11 cellular contexts compared by ENCODE assay signal in genomic region chr3:150147776-150148175, GRCh38.
A peak's percentile ranks its signal among the peaks of the same experiment; 100 is the strongest.
DNase-seq lines count a peak whose midpoint lies in the region; ATAC-seq and TF ChIP-seq lines count a peak whose summit lies in the region.
"Had no signal": no experiment of that assay in that cellular context is flagged by ENCODE, and none has a peak within 500 bp of the region (broad histone marks: within the 10 kb centered on the region; RNA-seq: fewer than 3 reads in every experiment).

No MANE protein-coding gene starts in this region.

- no peak overlapping the region for H3K4me3 Mint-ChIP-seq in T-helper 17 cell
- H3K4me3 Mint-ChIP-seq: activated CD4-positive, alpha-beta T cell treated with anti-CD3 and anti-CD28 coated beads for 36 hours; activated naive CD4-positive, alpha-beta T cell treated with anti-CD3 and anti-CD28 coated beads, Interleukin-2, amount 50 U/mL, for 24 hours had no signal

- H3K36me3 Mint-ChIP-seq in T-helper 17 cell (ENCODE audit: low read depth), result peaks cover 2% of the 10 kb centered on the region
- H3K36me3 Mint-ChIP-seq: activated naive CD4-positive, alpha-beta T cell treated with anti-CD3 and anti-CD28 coated beads, Interleukin-2, amount 50 U/mL, for 24 hours had no signal

- no peak overlapping the region for H3K27ac Mint-ChIP-seq in T-helper 17 cell
- H3K27ac Mint-ChIP-seq: activated CD4-positive, alpha-beta T cell treated with anti-CD3 and anti-CD28 coated beads for 36 hours; activated naive CD4-positive, alpha-beta T cell treated with anti-CD3 and anti-CD28 coated beads, Interleukin-2, amount 50 U/mL, for 24 hours had no signal

- H3K4me1 ChIP-seq in foreskin keratinocyte, result peaks cover 20% of the 10 kb centered on the region

- peak; percentile 97 for DNase-seq in LHCN-M2 (ENCODE audit: low read depth)
- no peak for DNase-seq in foreskin keratinocyte
- peak; percentile 65 for DNase-seq in stromal cell of bone marrow (ENCODE audit: low read depth)
- no peak for DNase-seq in T-helper 17 cell
- DNase-seq: mesendoderm, Peyer's patch had no signal

- ATAC-seq in foreskin keratinocyte (peak; percentile 14), T-helper 17 cell (no peak), HG03354 (IDR thresholded peaks at IDR 0.05; ENCODE audit: poor library complexity, severe bottlenecking, unreplicated experiment) (no peak), HG03159 (IDR thresholded peaks at IDR 0.05; ENCODE audit: unreplicated experiment) (no peak)

- no peaks in the 10 kb centered on the region for H3K4me1 Mint-ChIP-seq in T-helper 17 cell
- H3K4me1 Mint-ChIP-seq: activated CD4-positive, alpha-beta T cell treated with anti-CD3 and anti-CD28 coated beads for 36 hours; activated naive CD4-positive, alpha-beta T cell treated with anti-CD3 and anti-CD28 coated beads, Interleukin-2, amount 50 U/mL, for 24 hours had no signal

- peaks cover 58% of the 10 kb centered on the region for H3K27me3 Mint-ChIP-seq in T-helper 17 cell

- H3K27ac ChIP-seq in VCaP (peak overlapping the region; percentile 96), foreskin keratinocyte (no peak overlapping the region)

- TF ChIP-seq CTCF in VCaP (conservative IDR thresholded peaks at IDR 0.05), result no peak
- no peak for TF ChIP-seq CTCF in foreskin keratinocyte (conservative IDR thresholded peaks at IDR 0.05)

- H3K27me3 ChIP-seq in foreskin keratinocyte, result no peaks in the 10 kb centered on the region
- H3K27me3 ChIP-seq: Peyer's patch had no signal

- no peaks in the 10 kb centered on the region for H3K9me3 ChIP-seq in T-helper 17 cell (ENCODE audit: control insufficient read depth, low read length, poor library complexity, severe bottlenecking)
- H3K9me3 ChIP-seq: Peyer's patch had no signal

Comparison
In these comparisons a context has a peak if more than half of its experiments do, and no peak if none do; other contexts are left out.
1. DNase-seq: peak in LHCN-M2 (single experiment) and stromal cell of bone marrow (single experiment); none in foreskin keratinocyte (0 of 2) and T-helper 17 cell (0 of 3).